Comparison of ENCODE assay signal across 27 cellular contexts in the genomic region with DNA sequence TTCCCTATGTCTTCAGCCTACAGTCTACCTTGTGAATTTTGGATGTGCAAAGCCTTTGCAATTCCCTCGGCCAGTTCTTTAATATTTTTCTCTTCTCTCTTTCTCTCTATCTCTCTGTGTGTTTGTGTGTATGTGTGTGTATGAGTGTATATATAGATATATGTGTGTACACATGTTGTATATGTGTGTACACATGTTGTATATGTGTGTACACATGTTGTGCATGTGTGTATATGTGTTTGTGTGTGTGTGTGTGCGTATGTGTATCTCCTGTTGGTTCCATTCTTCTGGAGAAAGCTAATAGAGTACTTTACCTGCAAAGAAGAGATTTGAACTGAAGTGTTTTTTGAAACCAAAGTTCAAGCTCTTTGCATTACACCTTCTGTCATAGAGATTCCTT.
"Had no signal": no experiment of that assay in that cellular context is flagged by ENCODE, and none has a peak within 500 bp of the region (broad histone marks: within the 10 kb centered on the region; RNA-seq: fewer than 3 reads in every experiment).

No MANE protein-coding gene starts in this region.

- H3K27me3 ChIP-seq: stomach, suprapubic skin, testis, thyroid gland, tibial artery, tibial nerve, transverse colon, upper lobe of left lung, upper lobe of right lung, uterus, vagina had no signal

- FAIRE-seq: urothelium cell line had no signal

- H3K36me3 ChIP-seq: stomach, suprapubic skin, thoracic aorta, thyroid gland, tibial artery, tibial nerve, transverse colon, upper lobe of left lung, upper lobe of right lung, uterus, vagina had no signal

- H3K9me3 ChIP-seq: stomach, suprapubic skin, testis, thoracic aorta, thyroid gland, tibial artery, tibial nerve, transverse colon, upper lobe of left lung, upper lobe of right lung, uterus, vagina had no signal

- DNase-seq: stimulated activated CD4-positive, alpha-beta T cell treated with anti-CD3 and anti-CD28 coated beads, Interleukin-2, amount 100 ng/mL, for 48 hours; stimulated activated CD4-positive, alpha-beta T cell treated with anti-CD3 and anti-CD28 coated beads, Interleukin-4, amount 100 ng/mL, for 1 hour; stimulated activated CD4-positive, alpha-beta T cell treated with anti-CD3 and anti-CD28 coated beads, Interleukin-4, amount 100 ng/mL, for 24 hours; stimulated activated CD4-positive, alpha-beta T cell treated with anti-CD3 and anti-CD28 coated beads, Interleukin-4, amount 100 ng/mL, for 4 hours; stimulated activated CD8-positive, alpha-beta memory T cell treated with anti-CD3 and anti-CD28 coated beads, Interleukin-4, amount 100 ng/mL, for 48 hours; stimulated activated naive B cell treated with anti-CD40 and anti-IgM and Interleukin-4, amounts not matched to agents 10 μg/mL and 1 μg/mL and 100 μg/mL, for 72 hours; stimulated activated naive CD4-positive, alpha-beta T cell; stimulated activated naive CD4-positive, alpha-beta T cell treated with Interleukin-2 at 50 U/mL for 16 hours; stimulated activated naive CD8-positive, alpha-beta T cell treated with anti-CD3 and anti-CD28 coated beads, Interleukin-15, amount 100 ng/mL, for 72 hours; stimulated activated naive CD8-positive, alpha-beta T cell treated with anti-CD3 and anti-CD28 coated beads, Interleukin-15, Interleukin-2, amounts not matched to agents 100 U/mL and 50 U/mL, for 24 hours; stomach; substantia nigra; testis; thyroid gland; tibial artery; transverse colon; trophoblast cell; upper lobe of left lung; upper lobe of right lung; uterus had no signal

- ATAC-seq: stimulated activated effector memory CD8-positive, alpha-beta T cell treated with anti-CD3 and anti-CD28 coated beads, Interleukin-12 subunit alpha, Interleukin-12 subunit beta, amount 100 ng/mL, for 72 hours; stimulated activated memory B cell treated with anti-CD40 and anti-IgM and Interleukin-4, amounts not matched to agents 10 μg/mL and 1 μg/mL and 100 μg/mL, for 72 hours; stimulated activated naive B cell treated with anti-CD40 and anti-IgM and Interleukin-4, amounts not matched to agents 10 μg/mL and 1 μg/mL and 100 μg/mL, for 72 hours; stimulated activated naive CD8-positive, alpha-beta T cell treated with anti-CD3 and anti-CD28 coated beads, Interleukin-15, amount 100 ng/mL, for 72 hours; stimulated activated naive CD8-positive, alpha-beta T cell treated with anti-CD3 and anti-CD28 coated beads, Interleukin-15, Interleukin-2, amounts not matched to agents 100 U/mL and 50 U/mL, for 24 hours; upper lobe of right lung had no signal

- H3K4me3 ChIP-seq: stomach, suprapubic skin, testis, thoracic aorta, thyroid gland, tibial artery, tibial nerve, transverse colon, upper lobe of left lung, upper lobe of right lung, uterus, vagina had no signal

- H3K27ac ChIP-seq: stomach, suprapubic skin, testis, thoracic aorta, thyroid gland, tibial artery, tibial nerve, transverse colon, upper lobe of left lung, upper lobe of right lung, uterus, vagina had no signal

- H3K4me1 ChIP-seq: stomach, suprapubic skin, testis, thyroid gland, tibial artery, tibial nerve, transverse colon, upper lobe of left lung, upper lobe of right lung, uterus, vagina had no signal
